1 cellular context compared by ENCODE assay signal in genomic region chr12:109336593-109336992, GRCh38.
TF ChIP-seq lines count a peak whose summit lies in the region.

No MANE protein-coding gene starts in this region.

TF ChIP-seq in HCT116, 20 proteins besides CTCF, POLR2A, EP300 and RAD21 (continued from another document):
- no peak for TF ChIP-seq YY1 (IDR thresholded peaks at IDR 0.05; ENCODE audit: extremely low read depth, insufficient replicate concordance, low read depth, low read length)
- no peak for TF ChIP-seq ZFX (IDR thresholded peaks at IDR 0.05)
- TF ChIP-seq EZH2 (IDR thresholded peaks at IDR 0.05), result no peak
- TF ChIP-seq FOSL1 (IDR thresholded peaks at IDR 0.05; ENCODE audit: low read depth), result no peak
- no peak for TF ChIP-seq SIN3A (IDR thresholded peaks at IDR 0.05; ENCODE audit: low read depth)
- no peak for TF ChIP-seq TCF7L2 (IDR thresholded peaks at IDR 0.05; ENCODE audit: borderline replicate concordance, extremely low read depth, insufficient read depth, insufficient read length)
- no peak for TF ChIP-seq ZNF274 (IDR thresholded peaks at IDR 0.05; ENCODE audit: low read depth, low read length)
TF ChIP-seq in HCT116: peak in this region for 0.
